In the genomic region with DNA sequence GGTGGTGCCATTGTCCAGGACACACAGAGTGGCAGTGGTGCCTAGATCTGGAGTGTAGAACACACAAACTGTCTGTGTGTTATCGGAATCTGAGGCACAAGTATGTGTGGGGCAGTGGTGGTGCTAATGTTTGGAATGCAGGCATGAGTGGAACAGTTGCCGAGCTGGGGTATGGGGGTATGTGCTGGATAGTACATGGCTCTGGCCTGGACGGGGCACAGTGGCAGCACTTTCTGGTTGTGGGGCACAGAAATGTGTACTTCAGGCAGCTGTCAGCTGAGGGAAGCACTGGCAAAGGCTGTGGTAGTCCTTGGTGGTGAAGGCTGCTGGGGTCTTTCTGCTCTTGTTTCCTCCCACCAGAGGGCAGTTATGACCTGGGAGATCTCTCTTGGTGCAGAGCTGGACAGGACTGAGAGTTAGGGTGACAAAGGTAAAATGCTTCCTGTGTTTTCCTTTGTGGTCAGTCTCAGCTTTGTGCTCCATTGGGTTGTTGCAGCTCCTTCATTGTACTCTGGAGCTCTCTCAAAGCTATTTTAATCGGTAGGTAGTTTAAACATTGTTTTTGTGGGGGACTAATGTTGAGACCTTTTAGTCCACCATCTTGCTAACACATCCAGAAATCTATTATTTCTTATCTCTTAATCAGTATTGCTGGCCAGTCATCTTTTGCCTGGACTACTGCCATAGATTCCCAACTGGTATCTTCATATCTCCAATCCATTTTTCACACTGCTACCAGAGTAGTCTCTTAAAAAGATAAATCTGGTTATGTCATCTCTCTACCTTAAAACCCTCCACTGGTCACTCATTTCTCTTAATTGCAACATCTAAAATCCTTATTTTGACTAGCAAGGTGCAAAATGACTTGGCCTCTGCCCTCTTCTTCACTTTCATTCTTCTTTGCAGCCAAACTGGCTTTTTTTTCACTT, we compare ENCODE assay signal across 14 cellular contexts.
DNase-seq lines count a peak whose midpoint lies in the region; ATAC-seq and TF ChIP-seq lines count a peak whose summit lies in the region.
"Had no signal": no experiment of that assay in that cellular context is flagged by ENCODE, and none has a peak within 500 bp of the region (broad histone marks: within the 10 kb centered on the region; RNA-seq: fewer than 3 reads in every experiment).

No MANE protein-coding gene starts in this region.

- no peaks in the 10 kb centered on the region for H3K4me1 ChIP-seq in prostate gland (replicated peaks)

- no peaks in the 10 kb centered on the region for H3K36me3 Mint-ChIP-seq in WTC11
- H3K36me3 Mint-ChIP-seq in nephron progenitor cell (ENCODE audit: low read depth) = no peaks in the 10 kb centered on the region

- TF ChIP-seq CTCF in WTC11 (IDR thresholded peaks at IDR 0.05) (peak; percentile 20; the same call in 1 of the 2 replicates), nephron progenitor cell (IDR thresholded peaks at IDR 0.05) (no peak), prostate gland (IDR thresholded peaks at IDR 0.05) (no peak)

- peak; percentile 100 for ATAC-seq in WTC11
- ATAC-seq: esophagus mucosa, right cardiac atrium, SK-N-SH treated with all-trans-retinoic acid at 6 μM for 48 hours had no signal

- H3K9me3 Mint-ChIP-seq in WTC11 (peaks cover 8% of the 10 kb centered on the region), nephron progenitor cell (peaks cover 5% of the 10 kb centered on the region)

- no peak overlapping the region for H3K4me3 Mint-ChIP-seq in WTC11
- no peak overlapping the region for H3K4me3 Mint-ChIP-seq in nephron progenitor cell

- POLR2A ChIA-PET in WTC11 (lab: Charles Lee) = interaction anchor here (0.7 kb wide), 1 partner anchor 127 kb away, joined by 4 read pairs; a partner anchor contains a TSS

- no peaks in the 10 kb centered on the region for H3K4me1 Mint-ChIP-seq in WTC11
- H3K4me1 Mint-ChIP-seq in nephron progenitor cell = no peaks in the 10 kb centered on the region

- H3K27ac Mint-ChIP-seq in WTC11 (no peak overlapping the region), nephron progenitor cell (no peak overlapping the region)

- 73% methylated on average over 4 of the region's 4 CpGs for WGBS in prostate gland

- CTCF ChIA-PET in WTC11 (lab: Charles Lee) = interaction anchor here (0.5 to 1.7 kb wide), 16 partner anchors 9 to 546 kb away, joined by 3 to 10 read pairs (median 4); a partner anchor contains a TSS

- no peak overlapping the region for H3K27ac ChIP-seq in prostate gland

- intact Hi-C loops in prostate gland (cut with DNase I) = no loop called here

- DNase-seq in EL (peak; percentile 2), HuH-7 (ENCODE audit: low spot score) (peak; percentile 15), WTC11 (ENCODE audit: low spot score) (peak; percentile 50), nephron progenitor cell (peak; percentile 3), prostate gland (ENCODE audit: low spot score) (no peak), NCI-H2029 (lab: John Stamatoyannopoulos, UW) (no peak)
- DNase-seq in activated CD8-positive, alpha-beta memory T cell treated with anti-CD3 and anti-CD28 coated beads for 24 hours = no peak
- DNase-seq: activated CD4-positive, alpha-beta T cell treated with anti-CD3 and anti-CD28 coated beads for 48 hours; activated effector memory CD4-positive, alpha-beta T cell treated with Interleukin-2 at 50 U/mL for 16 hours; caudate nucleus; NCI-H526 treated with DMSO at 0.1 percent for 48 hours had no signal

- H3K27me3 ChIP-seq in prostate gland (replicated peaks; ENCODE audit: insufficient read depth) = no peaks in the 10 kb centered on the region

- no peaks in the 10 kb centered on the region; the same call in 1 of the 2 replicates for H3K27me3 Mint-ChIP-seq in WTC11 (ENCODE audit: low read depth)
- no peaks in the 10 kb centered on the region for H3K27me3 Mint-ChIP-seq in nephron progenitor cell (ENCODE audit: low read depth, poor library complexity)

- no peak overlapping the region for H3K4me3 ChIP-seq in prostate gland

- no peaks in the 10 kb centered on the region for H3K9me3 ChIP-seq in prostate gland

- no peaks in the 10 kb centered on the region for H3K36me3 ChIP-seq in prostate gland

- TF ChIP-seq POLR2A in prostate gland (IDR thresholded peaks at IDR 0.05) = no peak

TF ChIP-seq in WTC11, 78 proteins besides CTCF, POLR2A, EP300 and RAD21 (continues in another document):
- no peak for TF ChIP-seq TP53 (CRISPR knock-in tag; IDR thresholded peaks at IDR 0.05)
- TF ChIP-seq, protein P1, sequence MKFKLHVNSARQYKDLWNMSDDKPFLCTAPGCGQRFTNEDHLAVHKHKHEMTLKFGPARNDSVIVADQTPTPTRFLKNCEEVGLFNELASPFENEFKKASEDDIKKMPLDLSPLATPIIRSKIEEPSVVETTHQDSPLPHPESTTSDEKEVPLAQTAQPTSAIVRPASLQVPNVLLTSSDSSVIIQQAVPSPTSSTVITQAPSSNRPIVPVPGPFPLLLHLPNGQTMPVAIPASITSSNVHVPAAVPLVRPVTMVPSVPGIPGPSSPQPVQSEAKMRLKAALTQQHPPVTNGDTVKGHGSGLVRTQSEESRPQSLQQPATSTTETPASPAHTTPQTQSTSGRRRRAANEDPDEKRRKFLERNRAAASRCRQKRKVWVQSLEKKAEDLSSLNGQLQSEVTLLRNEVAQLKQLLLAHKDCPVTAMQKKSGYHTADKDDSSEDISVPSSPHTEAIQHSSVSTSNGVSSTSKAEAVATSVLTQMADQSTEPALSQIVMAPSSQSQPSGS (CRISPR knock-in tag; IDR thresholded peaks at IDR 0.05; ENCODE audit: borderline replicate concordance, low read depth) = no peak
- TF ChIP-seq MXD4 (CRISPR knock-in tag; IDR thresholded peaks at IDR 0.05; ENCODE audit: borderline replicate concordance) = no peak
- TF ChIP-seq ZNF121 (CRISPR knock-in tag; IDR thresholded peaks at IDR 0.05) = no peak
- no peak for TF ChIP-seq NR1H2 (CRISPR knock-in tag; IDR thresholded peaks at IDR 0.05)
- TF ChIP-seq, protein P2, sequence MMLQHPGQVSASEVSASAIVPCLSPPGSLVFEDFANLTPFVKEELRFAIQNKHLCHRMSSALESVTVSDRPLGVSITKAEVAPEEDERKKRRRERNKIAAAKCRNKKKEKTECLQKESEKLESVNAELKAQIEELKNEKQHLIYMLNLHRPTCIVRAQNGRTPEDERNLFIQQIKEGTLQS (CRISPR knock-in tag; conservative IDR thresholded peaks at IDR 0.05) = no peak
- TF ChIP-seq, protein P3, sequence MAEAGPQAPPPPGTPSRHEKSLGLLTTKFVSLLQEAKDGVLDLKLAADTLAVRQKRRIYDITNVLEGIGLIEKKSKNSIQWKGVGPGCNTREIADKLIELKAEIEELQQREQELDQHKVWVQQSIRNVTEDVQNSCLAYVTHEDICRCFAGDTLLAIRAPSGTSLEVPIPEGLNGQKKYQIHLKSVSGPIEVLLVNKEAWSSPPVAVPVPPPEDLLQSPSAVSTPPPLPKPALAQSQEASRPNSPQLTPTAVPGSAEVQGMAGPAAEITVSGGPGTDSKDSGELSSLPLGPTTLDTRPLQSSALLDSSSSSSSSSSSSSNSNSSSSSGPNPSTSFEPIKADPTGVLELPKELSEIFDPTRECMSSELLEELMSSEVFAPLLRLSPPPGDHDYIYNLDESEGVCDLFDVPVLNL (CRISPR knock-in tag; IDR thresholded peaks at IDR 0.05; ENCODE audit: borderline replicate concordance, low read depth) = no peak
- TF ChIP-seq OVOL2 (CRISPR knock-in tag; IDR thresholded peaks at IDR 0.05; ENCODE audit: borderline replicate concordance) = no peak
- TF ChIP-seq, protein P4, sequence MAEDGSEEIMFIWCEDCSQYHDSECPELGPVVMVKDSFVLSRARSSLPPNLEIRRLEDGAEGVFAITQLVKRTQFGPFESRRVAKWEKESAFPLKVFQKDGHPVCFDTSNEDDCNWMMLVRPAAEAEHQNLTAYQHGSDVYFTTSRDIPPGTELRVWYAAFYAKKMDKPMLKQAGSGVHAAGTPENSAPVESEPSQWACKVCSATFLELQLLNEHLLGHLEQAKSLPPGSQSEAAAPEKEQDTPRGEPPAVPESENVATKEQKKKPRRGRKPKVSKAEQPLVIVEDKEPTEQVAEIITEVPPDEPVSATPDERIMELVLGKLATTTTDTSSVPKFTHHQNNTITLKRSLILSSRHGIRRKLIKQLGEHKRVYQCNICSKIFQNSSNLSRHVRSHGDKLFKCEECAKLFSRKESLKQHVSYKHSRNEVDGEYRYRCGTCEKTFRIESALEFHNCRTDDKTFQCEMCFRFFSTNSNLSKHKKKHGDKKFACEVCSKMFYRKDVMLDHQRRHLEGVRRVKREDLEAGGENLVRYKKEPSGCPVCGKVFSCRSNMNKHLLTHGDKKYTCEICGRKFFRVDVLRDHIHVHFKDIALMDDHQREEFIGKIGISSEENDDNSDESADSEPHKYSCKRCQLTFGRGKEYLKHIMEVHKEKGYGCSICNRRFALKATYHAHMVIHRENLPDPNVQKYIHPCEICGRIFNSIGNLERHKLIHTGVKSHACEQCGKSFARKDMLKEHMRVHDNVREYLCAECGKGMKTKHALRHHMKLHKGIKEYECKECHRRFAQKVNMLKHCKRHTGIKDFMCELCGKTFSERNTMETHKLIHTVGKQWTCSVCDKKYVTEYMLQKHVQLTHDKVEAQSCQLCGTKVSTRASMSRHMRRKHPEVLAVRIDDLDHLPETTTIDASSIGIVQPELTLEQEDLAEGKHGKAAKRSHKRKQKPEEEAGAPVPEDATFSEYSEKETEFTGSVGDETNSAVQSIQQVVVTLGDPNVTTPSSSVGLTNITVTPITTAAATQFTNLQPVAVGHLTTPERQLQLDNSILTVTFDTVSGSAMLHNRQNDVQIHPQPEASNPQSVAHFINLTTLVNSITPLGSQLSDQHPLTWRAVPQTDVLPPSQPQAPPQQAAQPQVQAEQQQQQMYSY (CRISPR knock-in tag; IDR thresholded peaks at IDR 0.05) = no peak
- TF ChIP-seq, protein P5, sequence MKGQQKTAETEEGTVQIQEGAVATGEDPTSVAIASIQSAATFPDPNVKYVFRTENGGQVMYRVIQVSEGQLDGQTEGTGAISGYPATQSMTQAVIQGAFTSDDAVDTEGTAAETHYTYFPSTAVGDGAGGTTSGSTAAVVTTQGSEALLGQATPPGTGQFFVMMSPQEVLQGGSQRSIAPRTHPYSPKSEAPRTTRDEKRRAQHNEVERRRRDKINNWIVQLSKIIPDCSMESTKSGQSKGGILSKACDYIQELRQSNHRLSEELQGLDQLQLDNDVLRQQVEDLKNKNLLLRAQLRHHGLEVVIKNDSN (CRISPR knock-in tag; IDR thresholded peaks at IDR 0.05) = no peak
- TF ChIP-seq GABPB1 (CRISPR knock-in tag; IDR thresholded peaks at IDR 0.05) = no peak

Comparison
In these comparisons a context has a peak if more than half of its experiments do, and no peak if none do; other contexts are left out.
1. DNase-seq: peak in EL (single experiment), HuH-7 (single experiment), WTC11 (single experiment) and nephron progenitor cell (single experiment); none in prostate gland (single experiment), NCI-H2029 (single experiment) and activated CD8-positive, alpha-beta memory T cell treated with anti-CD3 and anti-CD28 coated beads for 24 hours (single experiment).